Comparison of ENCODE assay signal across 9 cellular contexts in the genomic region with DNA sequence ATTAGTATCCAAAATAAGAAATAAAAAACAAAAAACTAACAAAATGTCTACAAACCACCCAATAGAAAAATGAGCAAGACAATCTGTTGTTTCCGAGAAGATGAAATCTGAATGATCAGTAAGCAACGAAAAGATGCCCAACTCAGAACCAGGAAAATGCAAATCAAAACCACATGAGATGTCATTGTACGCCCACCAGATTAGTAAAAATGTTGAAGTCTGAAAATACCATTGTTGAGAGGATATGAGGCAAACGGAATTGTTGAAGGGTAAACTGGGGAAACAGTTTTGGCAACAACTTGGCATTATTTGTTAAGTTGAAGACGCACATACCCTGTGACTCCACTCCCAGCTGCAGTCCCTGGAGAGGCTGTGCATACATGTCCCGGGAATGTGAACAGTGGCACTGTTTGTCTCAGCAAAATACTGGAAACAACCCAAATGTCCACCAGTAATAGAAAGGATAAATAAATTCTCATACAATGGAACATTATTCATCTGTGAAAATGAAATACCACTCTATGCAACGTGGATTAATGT. TPM values are rescaled to one million over a fixed set of nuclear protein-coding genes. Genes with fewer than 3 reads are reported as not detected.
A peak's percentile ranks its signal among the peaks of the same experiment; 100 is the strongest.
DNase-seq lines count a peak whose midpoint lies in the region; ATAC-seq and TF ChIP-seq lines count a peak whose summit lies in the region.
"Had no signal": no experiment of that assay in that cellular context is flagged by ENCODE, and none has a peak within 500 bp of the region (broad histone marks: within the 10 kb centered on the region; RNA-seq: fewer than 3 reads in every experiment).

No MANE protein-coding gene starts in this region.

- peak; percentile 12 for ATAC-seq in activated naive CD8-positive, alpha-beta T cell treated with anti-CD3 and anti-CD28 coated beads, Interleukin-2, amount 50 U/mL, for 24 hours

- TF ChIP-seq POLR2A in vagina (IDR thresholded peaks at IDR 0.05) = no peak

- no peaks in the 10 kb centered on the region for H3K9me3 ChIP-seq in vagina
- H3K9me3 ChIP-seq: neutrophil had no signal

- H3K4me3 ChIP-seq in vagina = no peak overlapping the region

- intact Hi-C loops in vagina (cut with DNase I) = no loop called here

- peaks cover 0 to 8% of the 10 kb centered on the region in 2 donors for H3K36me3 ChIP-seq in vagina

- H3K4me1 ChIP-seq in vagina = peaks cover 41% of the 10 kb centered on the region

- peak; percentile 65 for DNase-seq in activated T-cell treated with anti-CD3 and anti-CD28 coated beads, Interleukin-2, amount 50 U/mL, for 24 hours
- DNase-seq in activated T-cell treated with anti-CD3 and anti-CD28 coated beads, Interleukin-2, amount 50 U/mL, for 1 hour = no peak
- DNase-seq in activated naive CD8-positive, alpha-beta T cell treated with anti-CD3 and anti-CD28 coated beads, Interleukin-2, amount 50 U/mL, for 24 hours = peak; percentile 49
- DNase-seq in hypothalamus (lab: John Stamatoyannopoulos, UW) (peak in 31 of 51 donors; percentile 12 to 89 (median 50)), NCI-H774 (lab: John Stamatoyannopoulos, UW) (no peak), vagina (ENCODE audit: extremely low spot score in 2 of 2) (no peak)
- no peak for DNase-seq in stimulated activated CD4-positive, alpha-beta T cell treated with anti-CD3 and anti-CD28 coated beads, Interleukin-2, amount 100 ng/mL, for 48 hours

- peaks cover 74% of the 10 kb centered on the region for H3K36me3 Mint-ChIP-seq in activated T-cell treated with anti-CD3 and anti-CD28 coated beads, Interleukin-2, amount 50 U/mL, for 24 hours (ENCODE audit: low read depth)
- peaks cover 48% of the 10 kb centered on the region for H3K36me3 Mint-ChIP-seq in activated naive CD8-positive, alpha-beta T cell treated with anti-CD3 and anti-CD28 coated beads, Interleukin-2, amount 50 U/mL, for 24 hours (ENCODE audit: low read depth)

- H3K4me3 Mint-ChIP-seq in activated T-cell treated with anti-CD3 and anti-CD28 coated beads, Interleukin-2, amount 50 U/mL, for 24 hours = peak overlapping the region; percentile 72
- peak overlapping the region; percentile 77 for H3K4me3 Mint-ChIP-seq in activated naive CD8-positive, alpha-beta T cell treated with anti-CD3 and anti-CD28 coated beads, Interleukin-2, amount 50 U/mL, for 24 hours

- no peak for TF ChIP-seq CTCF in vagina (IDR thresholded peaks at IDR 0.05)

- H3K4me1 Mint-ChIP-seq in activated T-cell treated with anti-CD3 and anti-CD28 coated beads, Interleukin-2, amount 50 U/mL, for 24 hours (ENCODE audit: low read depth) = peaks cover 94% of the 10 kb centered on the region
- peaks cover 95% of the 10 kb centered on the region for H3K4me1 Mint-ChIP-seq in activated naive CD8-positive, alpha-beta T cell treated with anti-CD3 and anti-CD28 coated beads, Interleukin-2, amount 50 U/mL, for 24 hours

- H3K27me3 Mint-ChIP-seq in activated T-cell treated with anti-CD3 and anti-CD28 coated beads, Interleukin-2, amount 50 U/mL, for 24 hours = no peaks in the 10 kb centered on the region
- H3K27me3 Mint-ChIP-seq in activated naive CD8-positive, alpha-beta T cell treated with anti-CD3 and anti-CD28 coated beads, Interleukin-2, amount 50 U/mL, for 24 hours = peaks cover 2% of the 10 kb centered on the region

- H3K27ac Mint-ChIP-seq in activated T-cell treated with anti-CD3 and anti-CD28 coated beads, Interleukin-2, amount 50 U/mL, for 24 hours = peak overlapping the region; percentile 100
- H3K27ac Mint-ChIP-seq in activated naive CD8-positive, alpha-beta T cell treated with anti-CD3 and anti-CD28 coated beads, Interleukin-2, amount 50 U/mL, for 24 hours = peak overlapping the region; percentile 99

- H3K27ac ChIP-seq in temporal lobe (ENCODE audit: low read depth, low read length) (peak overlapping the region; percentile 90), vagina (no peak overlapping the region)

- H3K9me3 Mint-ChIP-seq in activated T-cell treated with anti-CD3 and anti-CD28 coated beads, Interleukin-2, amount 50 U/mL, for 24 hours = no peaks in the 10 kb centered on the region
- H3K9me3 Mint-ChIP-seq in activated naive CD8-positive, alpha-beta T cell treated with anti-CD3 and anti-CD28 coated beads, Interleukin-2, amount 50 U/mL, for 24 hours = peaks cover 5% of the 10 kb centered on the region

- H3K27me3 ChIP-seq in vagina = no peaks in the 10 kb centered on the region
- H3K27me3 ChIP-seq: neutrophil had no signal

RNA-seq across cellular contexts. Expression of gene ZBTB17, which starts 10.6 kb away (rescaled TPM):
- 26.3 TPM for total RNA-seq in temporal lobe
- total RNA-seq in vagina = 38.5 TPM

RNA-seq across cellular contexts. Expression of gene SRARP, which starts 38.7 kb away (rescaled TPM):
- total RNA-seq in temporal lobe (1.5 TPM), vagina (not detected)

RNA-seq across cellular contexts. Expression of gene HSPB7, which starts 52.5 kb away (rescaled TPM):
- total RNA-seq in temporal lobe (not detected), vagina (19.4 TPM)

RNA-seq across cellular contexts. Expression of gene CLCNKA, which starts 56.5 kb away (rescaled TPM):
- total RNA-seq in temporal lobe (not detected), vagina (0.25 TPM)

Comparison
In these comparisons a context has a peak if more than half of its experiments do, and no peak if none do; other contexts are left out.
1. DNase-seq: peak in activated T-cell treated with anti-CD3 and anti-CD28 coated beads, Interleukin-2, amount 50 U/mL, for 24 hours (single experiment), activated naive CD8-positive, alpha-beta T cell treated with anti-CD3 and anti-CD28 coated beads, Interleukin-2, amount 50 U/mL, for 24 hours (single experiment) and hypothalamus (31 of 51); none in activated T-cell treated with anti-CD3 and anti-CD28 coated beads, Interleukin-2, amount 50 U/mL, for 1 hour (single experiment), NCI-H774 (single experiment), stimulated activated CD4-positive, alpha-beta T cell treated with anti-CD3 and anti-CD28 coated beads, Interleukin-2, amount 100 ng/mL, for 48 hours (0 of 2) and vagina (0 of 2).
2. RNA of gene HSPB7, which starts 52.5 kb away (total RNA-seq): 19.4 TPM in vagina (single experiment); not detected in temporal lobe (single experiment); every median in the first group is over 10 times any median in the second.